ENCODE assay signal across 28 cellular contexts in the genomic region with DNA sequence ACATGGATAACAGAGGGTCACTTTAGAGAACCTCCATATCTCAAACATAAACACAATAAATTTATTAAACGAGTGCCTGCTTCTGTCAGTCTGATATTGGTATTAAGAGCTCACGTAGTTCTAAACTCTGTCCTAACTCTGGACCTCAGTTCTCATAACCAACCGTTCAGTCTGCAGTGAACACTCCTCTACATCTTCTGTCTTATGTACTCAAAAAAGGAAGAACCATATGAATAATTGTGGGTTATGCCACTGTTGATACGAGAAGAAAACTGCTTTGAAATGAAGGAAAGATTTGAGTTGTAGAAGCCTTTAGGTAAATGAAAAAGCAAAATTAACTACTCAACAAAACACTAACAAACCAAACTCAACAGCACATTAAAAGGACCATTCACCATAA.
"Had no signal": no experiment of that assay in that cellular context is flagged by ENCODE, and none has a peak within 500 bp of the region (broad histone marks: within the 10 kb centered on the region; RNA-seq: fewer than 3 reads in every experiment).

No MANE protein-coding gene starts in this region.

- H3K36me3 Mint-ChIP-seq: stimulated activated memory B cell treated with anti-CD40 and anti-IgM and Interleukin-4, amounts not matched to agents 10 μg/mL and 1 μg/mL and 100 μg/mL, for 72 hours; type B pancreatic cell had no signal

- H3K27ac ChIP-seq: stomach, suprapubic skin, testis, thoracic aorta, thyroid gland, tibial artery, tibial nerve, transverse colon, upper lobe of left lung, upper lobe of right lung, uterus, vagina had no signal

- H3K4me1 ChIP-seq: suprapubic skin, testis, thyroid gland, tibial artery, tibial nerve, upper lobe of right lung, uterus, vagina had no signal

- H3K36me3 ChIP-seq: stomach, suprapubic skin, thoracic aorta, thyroid gland, tibial artery, tibial nerve, transverse colon, upper lobe of left lung, upper lobe of right lung, uterus, vagina had no signal

- H3K9me3 Mint-ChIP-seq: stimulated activated memory B cell treated with anti-CD40 and anti-IgM and Interleukin-4, amounts not matched to agents 10 μg/mL and 1 μg/mL and 100 μg/mL, for 72 hours; type B pancreatic cell had no signal

- H3K27ac Mint-ChIP-seq: stimulated activated memory B cell treated with anti-CD40 and anti-IgM and Interleukin-4, amounts not matched to agents 10 μg/mL and 1 μg/mL and 100 μg/mL, for 72 hours; stimulated activated naive B cell treated with anti-CD40 and anti-IgM and Interleukin-4, amounts not matched to agents 10 μg/mL and 1 μg/mL and 100 μg/mL, for 72 hours; stimulated activated naive CD8-positive, alpha-beta T cell treated with anti-CD3 and anti-CD28 coated beads, Interleukin-15, amount 100 ng/mL, for 72 hours; stimulated activated naive CD8-positive, alpha-beta T cell treated with anti-CD3 and anti-CD28 coated beads, Interleukin-15, Interleukin-2, amounts not matched to agents 100 ng/mL and 50 ng/mL, for 24 hours; type B pancreatic cell had no signal

- H3K9me3 ChIP-seq: stomach, suprapubic skin, testis, thoracic aorta, thyroid gland, transverse colon, upper lobe of left lung, upper lobe of right lung, uterus, vagina had no signal

- FAIRE-seq: urothelium cell line had no signal

- H3K27me3 ChIP-seq: stomach, suprapubic skin, testis, thyroid gland, tibial artery, tibial nerve, transverse colon, upper lobe of left lung, upper lobe of right lung, uterus, vagina had no signal

- H3K4me3 ChIP-seq: stomach, suprapubic skin, testis, thoracic aorta, thyroid gland, tibial artery, tibial nerve, transverse colon, upper lobe of left lung, upper lobe of right lung, uterus, vagina had no signal

- ATAC-seq: stimulated activated memory B cell treated with anti-CD40 and anti-IgM and Interleukin-4, amounts not matched to agents 10 μg/mL and 1 μg/mL and 100 μg/mL, for 72 hours; stimulated activated naive B cell treated with anti-CD40 and anti-IgM and Interleukin-4, amounts not matched to agents 10 μg/mL and 1 μg/mL and 100 μg/mL, for 72 hours; stimulated activated naive CD8-positive, alpha-beta T cell treated with anti-CD3 and anti-CD28 coated beads, Interleukin-15, amount 100 ng/mL, for 72 hours; stimulated activated naive CD8-positive, alpha-beta T cell treated with anti-CD3 and anti-CD28 coated beads, Interleukin-15, Interleukin-2, amounts not matched to agents 100 U/mL and 50 U/mL, for 24 hours; upper lobe of right lung had no signal

- DNase-seq: stimulated activated CD4-positive, alpha-beta T cell treated with anti-CD3 and anti-CD28 coated beads, Interleukin-2, amount 100 ng/mL, for 48 hours; stimulated activated CD4-positive, alpha-beta T cell treated with anti-CD3 and anti-CD28 coated beads, Interleukin-4, amount 100 ng/mL, for 1 hour; stimulated activated CD4-positive, alpha-beta T cell treated with anti-CD3 and anti-CD28 coated beads, Interleukin-4, amount 100 ng/mL, for 24 hours; stimulated activated CD4-positive, alpha-beta T cell treated with anti-CD3 and anti-CD28 coated beads, Interleukin-4, amount 100 ng/mL, for 4 hours; stimulated activated CD8-positive, alpha-beta memory T cell treated with anti-CD3 and anti-CD28 coated beads, Interleukin-4, amount 100 ng/mL, for 48 hours; stimulated activated naive B cell treated with anti-CD40 and anti-IgM and Interleukin-4, amounts not matched to agents 10 μg/mL and 1 μg/mL and 100 μg/mL, for 72 hours; stimulated activated naive CD4-positive, alpha-beta T cell; stimulated activated naive CD4-positive, alpha-beta T cell treated with Interleukin-2 at 50 U/mL for 16 hours; stimulated activated naive CD8-positive, alpha-beta T cell treated with anti-CD3 and anti-CD28 coated beads, Interleukin-15, amount 100 ng/mL, for 72 hours; stimulated activated naive CD8-positive, alpha-beta T cell treated with anti-CD3 and anti-CD28 coated beads, Interleukin-15, Interleukin-2, amounts not matched to agents 100 U/mL and 50 U/mL, for 24 hours; stomach; substantia nigra; testis; thyroid gland; tibial artery; transverse colon; trophoblast cell; upper lobe of left lung; upper lobe of right lung; uterus had no signal

- H3K4me3 Mint-ChIP-seq: stimulated activated memory B cell treated with anti-CD40 and anti-IgM and Interleukin-4, amounts not matched to agents 10 μg/mL and 1 μg/mL and 100 μg/mL, for 72 hours; stimulated activated naive B cell treated with anti-CD40 and anti-IgM and Interleukin-4, amounts not matched to agents 10 μg/mL and 1 μg/mL and 100 μg/mL, for 72 hours; stimulated activated naive CD8-positive, alpha-beta T cell treated with anti-CD3 and anti-CD28 coated beads, Interleukin-15, amount 100 ng/mL, for 72 hours; stimulated activated naive CD8-positive, alpha-beta T cell treated with anti-CD3 and anti-CD28 coated beads, Interleukin-15, Interleukin-2, amounts not matched to agents 100 ng/mL and 50 ng/mL, for 24 hours; type B pancreatic cell had no signal
